25 cellular contexts compared by ENCODE assay signal in the genomic region with DNA sequence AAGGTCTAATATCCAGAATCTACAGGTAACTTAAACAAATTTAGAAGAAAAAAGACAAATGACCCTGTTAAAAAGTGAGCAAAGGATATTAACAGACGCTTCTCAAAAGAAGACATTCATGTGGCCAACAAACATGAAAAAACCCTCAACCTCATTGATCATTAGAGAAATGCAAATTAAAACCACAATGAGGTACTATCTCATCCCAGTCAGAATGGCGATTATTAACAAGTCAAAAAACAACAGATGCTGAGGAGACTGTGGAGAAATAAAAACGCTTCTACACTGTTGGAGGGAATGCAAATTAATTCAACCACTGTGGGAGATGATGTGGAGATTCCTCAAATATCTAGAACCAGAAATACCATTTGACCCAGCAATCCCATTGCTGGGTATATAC.
"Had no signal": no experiment of that assay in that cellular context is flagged by ENCODE, and none has a peak within 500 bp of the region (broad histone marks: within the 10 kb centered on the region; RNA-seq: fewer than 3 reads in every experiment).

No MANE protein-coding gene starts in this region.

- DNase-seq: immature natural killer cell; kidney; left colon; left ventricle myocardium inferior; mesendoderm; naive B cell; natural killer cell; nephron progenitor cell; ovary; right lobe of liver; stimulated activated CD4-positive, alpha-beta T cell treated with anti-CD3 and anti-CD28 coated beads, Interleukin-1b, Interleukin-23, amount 100 ng/mL, for 48 hours; stimulated activated CD4-positive, alpha-beta T cell treated with anti-CD3 and anti-CD28 coated beads, Interleukin-2, amount 100 ng/mL, for 48 hours; stimulated activated CD4-positive, alpha-beta T cell treated with anti-CD3 and anti-CD28 coated beads, Interleukin-4, amount 100 ng/mL, for 4 hours; stimulated activated CD8-positive, alpha-beta memory T cell treated with anti-CD3 and anti-CD28 coated beads, Interleukin-4, amount 100 ng/mL, for 48 hours; stimulated activated naive CD4-positive, alpha-beta T cell treated with Interleukin-2 at 50 U/mL for 16 hours; stimulated activated naive CD8-positive, alpha-beta T cell treated with anti-CD3 and anti-CD28 coated beads, Interleukin-15, amount 100 ng/mL, for 72 hours; substantia nigra; thyroid gland; transverse colon; upper lobe of left lung had no signal

- H3K4me3 ChIP-seq: left ventricle myocardium inferior, lung, ovary, right atrium auricular region, right lobe of liver, smooth muscle cell, thyroid gland, transverse colon, upper lobe of left lung, vagina had no signal

- H3K36me3 ChIP-seq: left ventricle myocardium inferior, ovary, right atrium auricular region, right lobe of liver, thyroid gland, transverse colon, upper lobe of left lung, vagina had no signal

- H3K27ac ChIP-seq: left ventricle myocardium inferior, ovary, right atrium auricular region, right lobe of liver, thyroid gland, transverse colon, upper lobe of left lung, vagina had no signal

- H3K4me1 ChIP-seq: left ventricle myocardium inferior, right atrium auricular region, right lobe of liver, thyroid gland, transverse colon, upper lobe of left lung, vagina had no signal

- H3K27me3 ChIP-seq: ovary, right atrium auricular region, right lobe of liver, thyroid gland, transverse colon, upper lobe of left lung, vagina had no signal

- H3K9me3 ChIP-seq: left ventricle myocardium inferior, ovary, right atrium auricular region, right lobe of liver, thyroid gland, transverse colon, upper lobe of left lung, vagina had no signal

- ATAC-seq: left colon; natural killer cell; right lobe of liver; stimulated activated memory B cell treated with anti-CD40 and anti-IgM and Interleukin-4, amounts not matched to agents 10 μg/mL and 1 μg/mL and 100 μg/mL, for 72 hours; stimulated activated naive CD8-positive, alpha-beta T cell treated with anti-CD3 and anti-CD28 coated beads, Interleukin-15, amount 100 ng/mL, for 72 hours had no signal
